Comparison of ENCODE assay signal across 18 cellular contexts in the genomic region with DNA sequence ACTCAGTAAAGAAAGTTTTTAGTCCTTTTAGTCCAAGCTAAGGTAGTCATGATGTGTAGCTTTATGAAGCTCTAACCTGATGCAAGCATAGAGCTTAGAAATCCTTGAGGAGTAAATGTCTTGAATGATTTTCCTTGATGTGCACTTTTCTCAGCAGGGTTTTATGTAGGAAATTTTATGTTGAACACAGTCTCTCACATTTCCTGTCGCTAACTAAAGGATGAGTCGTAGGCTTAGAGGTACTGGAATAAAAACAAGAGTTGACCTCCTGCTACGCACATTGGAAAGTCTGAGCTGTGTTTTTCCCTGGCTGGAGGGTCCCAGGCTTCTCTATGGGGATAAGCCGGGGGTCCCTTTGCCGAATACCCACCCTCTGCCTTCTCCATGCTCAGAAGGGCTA. TPM values are rescaled to one million over a fixed set of nuclear protein-coding genes. Genes with fewer than 3 reads are reported as not detected.
DNase-seq lines count a peak whose midpoint lies in the region; FAIRE-seq and TF ChIP-seq lines count a peak whose summit lies in the region.
"Had no signal": no experiment of that assay in that cellular context is flagged by ENCODE, and none has a peak within 500 bp of the region (broad histone marks: within the 10 kb centered on the region; RNA-seq: fewer than 3 reads in every experiment).

No MANE protein-coding gene starts in this region.

- intact Hi-C loops in esophagus squamous epithelium (cut with DNase I): no loop called here
- intact Hi-C loops in OCI-LY7 (cut with micrococcal nuclease; ENCODE audit: unreplicated experiment): no loop called here

- H2AFZ ChIP-seq in SK-N-SH (ENCODE audit: low read depth): 0 out of 2 replicates have a peak overlapping the region, but pooled peaks have one; percentile 33
- H2AFZ ChIP-seq in OCI-LY7 (ENCODE audit: low read length): no peak overlapping the region

- no peaks in the 10 kb centered on the region for H3F3A ChIP-seq in SK-N-SH (replicated peaks; ENCODE audit: insufficient read depth)

- no peak for TF ChIP-seq EP300 in SK-N-SH (IDR thresholded peaks at IDR 0.05; ENCODE audit: borderline replicate concordance in 1 of 2, low read depth in 1 of 2, low read length in 1 of 2)

- TF ChIP-seq POLR2A in H54 (IDR thresholded peaks at IDR 0.05; ENCODE audit: low read depth, low read length): no peak
- TF ChIP-seq POLR2A in esophagus squamous epithelium (IDR thresholded peaks at IDR 0.05): no peak

- H3K4me3 ChIP-seq in SK-N-SH (ENCODE audit: low read depth in 2 of 2, low read length in 1 of 2) (no peak overlapping the region), fibroblast of villous mesenchyme (ENCODE audit: low read depth, low read length) (no peak overlapping the region), skeletal muscle satellite cell (ENCODE audit: low read length) (no peak overlapping the region), esophagus squamous epithelium (no peak overlapping the region), OCI-LY7 (ENCODE audit: low read depth, low read length, poor library complexity, severe bottlenecking) (no peak overlapping the region)
- H3K4me3 ChIP-seq: ascending aorta, BLaER1, dorsolateral prefrontal cortex, lower lobe of right lung had no signal

- DNase-seq in H54 (ENCODE audit: insufficient read length, low spot score) (no peak), SK-N-SH (no peak), fibroblast of villous mesenchyme (ENCODE audit: low read depth) (peak; percentile 4), esophagus squamous epithelium (lab: John Stamatoyannopoulos, UW) (no peak), RWPE1 (ENCODE audit: low spot score) (no peak), OCI-LY7 (ENCODE audit: low spot score) (no peak)
- DNase-seq: activated effector memory CD4-positive, alpha-beta T cell treated with anti-CD3 and anti-CD28 coated beads, Interleukin-2, amount 50 U/mL, for 16 hours; DND-41; dorsolateral prefrontal cortex; lower lobe of right lung; substantia nigra had no signal

- H3K4me2 ChIP-seq in SK-N-SH: 0 out of 2 replicates have a peak overlapping the region, but pooled peaks have one; percentile 0
- peak overlapping the region; percentile 38 for H3K4me2 ChIP-seq in skeletal muscle satellite cell (ENCODE audit: low read length)
- H3K4me2 ChIP-seq in OCI-LY7 (ENCODE audit: low read length): no peak overlapping the region
- H3K4me2 ChIP-seq: BLaER1 had no signal

- H3K36me3 ChIP-seq in SK-N-SH (replicated peaks in 1 of 2; ENCODE audit: control insufficient read depth in 1 of 2, insufficient read depth in 2 of 2, low read length in 1 of 2) (no peaks in the 10 kb centered on the region), skeletal muscle satellite cell (ENCODE audit: insufficient read depth, low read length) (no peaks in the 10 kb centered on the region), esophagus squamous epithelium (no peaks in the 10 kb centered on the region), OCI-LY7 (ENCODE audit: insufficient read depth, low read length) (no peaks in the 10 kb centered on the region)
- H3K36me3 ChIP-seq: ascending aorta, BLaER1, lower lobe of right lung had no signal

- FAIRE-seq in H54 (lab: Jason Lieb, UNC): peak; percentile 92
- FAIRE-seq: HepG2 had no signal

- CTCF ChIA-PET in SK-N-SH (lab: Yijun Ruan, JAX): no interaction called here
- CTCF ChIA-PET in RWPE1 (lab: Yijun Ruan, JAX): interaction anchor here (0.6 kb wide), 1 partner anchor 170 kb away, joined by 3 read pairs; no protein-coding TSS in a partner anchor
- CTCF ChIA-PET in OCI-LY7 (lab: Charles Lee; ENCODE audit: unreplicated experiment): no interaction called here

- no peaks in the 10 kb centered on the region for H3K79me2 ChIP-seq in SK-N-SH (ENCODE audit: insufficient read depth)
- no peaks in the 10 kb centered on the region for H3K79me2 ChIP-seq in OCI-LY7 (ENCODE audit: insufficient read depth, low read depth, low read length)

- BruUV-seq in OCI-LY7 (replicated peaks; lab: Mats Ljungman, UMichigan): no TSS peak

- no peak for TF ChIP-seq CTCF in SK-N-SH (IDR thresholded peaks at IDR 0.05)
- no peak for TF ChIP-seq CTCF in fibroblast of villous mesenchyme (IDR thresholded peaks at IDR 0.05; ENCODE audit: insufficient read depth, low read depth, low read length)
- TF ChIP-seq CTCF in esophagus squamous epithelium (IDR thresholded peaks at IDR 0.05): no peak
- TF ChIP-seq CTCF in RWPE1 (conservative IDR thresholded peaks at IDR 0.05; ENCODE audit: low read depth): no peak
- no peak for TF ChIP-seq CTCF in OCI-LY7 (conservative IDR thresholded peaks at IDR 0.05; ENCODE audit: low read length)

- no peak for TF ChIP-seq RAD21 in SK-N-SH (IDR thresholded peaks at IDR 0.05; ENCODE audit: low read length)

- H3K27ac ChIP-seq in SK-N-SH (ENCODE audit: low read depth in 2 of 2, low read length in 1 of 2) (peak overlapping the region in 1 of 2 experiments; percentile 48; a peak in 2 of 4 replicates), esophagus squamous epithelium (no peak overlapping the region), RWPE1 (no peak overlapping the region; the same call in 1 of the 2 replicates), OCI-LY7 (ENCODE audit: low read depth, low read length, poor library complexity, severe bottlenecking) (no peak overlapping the region)
- H3K27ac ChIP-seq: ascending aorta, BLaER1, dorsolateral prefrontal cortex, lower lobe of right lung had no signal

- H3K4me1 ChIP-seq in SK-N-SH (ENCODE audit: control insufficient read depth in 1 of 2, insufficient read depth in 2 of 2, low read depth in 1 of 2, low read length in 1 of 2) (peaks cover 0 to 11% of the 10 kb centered on the region in 2 experiments; a peak in 2 of 4 replicates), skeletal muscle satellite cell (ENCODE audit: control insufficient read depth, insufficient read depth, low read length) (peaks cover 20% of the 10 kb centered on the region), esophagus squamous epithelium (no peaks in the 10 kb centered on the region), OCI-LY7 (ENCODE audit: insufficient read depth, low read length, poor library complexity, severe bottlenecking) (no peaks in the 10 kb centered on the region)
- H3K4me1 ChIP-seq: ascending aorta, BLaER1, lower lobe of right lung had no signal

- H3K9me3 ChIP-seq in SK-N-SH (no peaks in the 10 kb centered on the region), skeletal muscle satellite cell (replicated peaks; ENCODE audit: low read length) (no peaks in the 10 kb centered on the region), esophagus squamous epithelium (no peaks in the 10 kb centered on the region), OCI-LY7 (ENCODE audit: low read length) (no peaks in the 10 kb centered on the region)
- H3K9me3 ChIP-seq: ascending aorta, BLaER1, lower lobe of right lung had no signal

- H4K20me1 ChIP-seq in SK-N-SH (ENCODE audit: insufficient read depth) (no peaks in the 10 kb centered on the region), OCI-LY7 (ENCODE audit: insufficient read depth, low read length) (no peaks in the 10 kb centered on the region)
- H4K20me1 ChIP-seq: BLaER1 had no signal

- 58% methylated on average over 5 of the region's 5 CpGs for WGBS in SK-N-SH (ENCODE audit: low lambda C conversion rate)
- 79 to 85% methylated on average over 5 of the region's 5 CpGs for WGBS in esophagus squamous epithelium, 2 donors

- no peaks in the 10 kb centered on the region for H3K27me3 ChIP-seq in SK-N-SH (ENCODE audit: insufficient read depth)
- no peaks in the 10 kb centered on the region for H3K27me3 ChIP-seq in skeletal muscle satellite cell (ENCODE audit: control insufficient read depth, insufficient read depth, low read length)
- no peaks in the 10 kb centered on the region for H3K27me3 ChIP-seq in esophagus squamous epithelium
- H3K27me3 ChIP-seq: ascending aorta, BLaER1 had no signal

- H3K9ac ChIP-seq in SK-N-SH (no peak overlapping the region), skeletal muscle satellite cell (ENCODE audit: low read depth, low read length) (no peak overlapping the region)
- H3K9ac ChIP-seq: BLaER1 had no signal

- POLR2A ChIA-PET in SK-N-SH (lab: Yijun Ruan, JAX) (no interaction called here), RWPE1 (lab: Yijun Ruan, JAX; ENCODE audit: low non-redundant PET) (no interaction called here), OCI-LY7 (lab: Charles Lee) (interaction anchor here (1.0 kb wide), 1 partner anchor 15 kb away, joined by 3 read pairs; no protein-coding TSS in a partner anchor)

- H3K9me2 ChIP-seq in SK-N-SH (no peaks in the 10 kb centered on the region), OCI-LY7 (ENCODE audit: insufficient read depth, low read length) (no peaks in the 10 kb centered on the region)

TF ChIP-seq in SK-N-SH, 30 proteins besides CTCF, POLR2A, EP300 and RAD21:
- no peak for TF ChIP-seq GATA2 (CRISPR knock-in tag; IDR thresholded peaks at IDR 0.05)
- TF ChIP-seq, protein P1, sequence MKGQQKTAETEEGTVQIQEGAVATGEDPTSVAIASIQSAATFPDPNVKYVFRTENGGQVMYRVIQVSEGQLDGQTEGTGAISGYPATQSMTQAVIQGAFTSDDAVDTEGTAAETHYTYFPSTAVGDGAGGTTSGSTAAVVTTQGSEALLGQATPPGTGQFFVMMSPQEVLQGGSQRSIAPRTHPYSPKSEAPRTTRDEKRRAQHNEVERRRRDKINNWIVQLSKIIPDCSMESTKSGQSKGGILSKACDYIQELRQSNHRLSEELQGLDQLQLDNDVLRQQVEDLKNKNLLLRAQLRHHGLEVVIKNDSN (IDR thresholded peaks at IDR 0.05; ENCODE audit: borderline replicate concordance, low read depth): no peak
- TF ChIP-seq FOXM1 (IDR thresholded peaks at IDR 0.05; ENCODE audit: low read depth): no peak
- no peak for TF ChIP-seq NFIC (IDR thresholded peaks at IDR 0.05; ENCODE audit: borderline replicate concordance)

RNA-seq across cellular contexts. Expression of a gene that starts 34.7 kb away (rescaled TPM):
- not detected in 2 replicates for polyA plus RNA-seq in SK-N-SH (2012; rRNA removed)
- 0.01 TPM in 1 of 2 replicates, not detected in the other for polyA plus RNA-seq in SK-N-SH (2012; cell fraction: cytosol; rRNA removed)
- not detected in 2 replicates for polyA plus RNA-seq in SK-N-SH (2012; cell fraction: nucleus; rRNA removed)
- 0.43 and 1.3 TPM in 2 replicates for total RNA-seq in fibroblast of villous mesenchyme
- total RNA-seq in skeletal muscle satellite cell (2012; rRNA removed): 0.22 and 0.25 TPM in 2 replicates
- not detected for total RNA-seq in esophagus squamous epithelium
- total RNA-seq in OCI-LY7 (2014; rRNA removed; shearing (Covaris generic)): 0.18 TPM in 1 of 2 replicates, not detected in the other
- not detected in 2 replicates for total RNA-seq in OCI-LY7 (2022)
- total RNA-seq: ascending aorta; H4; HepG2; lower lobe of right lung; Right ventricle myocardium inferior; T-helper 2 cell treated with Interferon-gamma antibody and Interleukin-4, amounts not matched to agents 100 ng/mL and 5 ng/mL, for 36 hours had no signal
- polyA plus RNA-seq: HepG2 had no signal
